ENCODE assay signal across 9 cellular contexts in genomic region chr17:77254961-77255741, GRCh38.
DNase-seq lines count a peak whose midpoint lies in the region; ATAC-seq and TF ChIP-seq lines count a peak whose summit lies in the region.
"Had no signal": no experiment of that assay in that cellular context is flagged by ENCODE, and none has a peak within 500 bp of the region (broad histone marks: within the 10 kb centered on the region; RNA-seq: fewer than 3 reads in every experiment).

No MANE protein-coding gene starts in this region.

- H3K4me1 Mint-ChIP-seq in osteocyte (ENCODE audit: unreplicated experiment), result peaks cover 45% of the 10 kb centered on the region

- ATAC-seq in HG03469 (IDR thresholded peaks at IDR 0.05; ENCODE audit: unreplicated experiment), result no peak

- H3K4me3 Mint-ChIP-seq in osteocyte (ENCODE audit: unreplicated experiment), result peak overlapping the region; percentile 6
- H3K4me3 Mint-ChIP-seq: IgD-negative memory B cell had no signal

- no peaks in the 10 kb centered on the region for H3K36me3 Mint-ChIP-seq in osteocyte (ENCODE audit: unreplicated experiment)
- H3K36me3 Mint-ChIP-seq: IgD-negative memory B cell had no signal

- H3K4me3 ChIP-seq in epithelial cell of esophagus (ENCODE audit: low read length), result no peak overlapping the region

- H3K9me3 Mint-ChIP-seq in osteocyte (ENCODE audit: unreplicated experiment), result no peaks in the 10 kb centered on the region
- H3K9me3 Mint-ChIP-seq: IgD-negative memory B cell had no signal

- TF ChIP-seq CTCF in epithelial cell of esophagus (IDR thresholded peaks at IDR 0.05; ENCODE audit: insufficient read depth, low read depth, low read length, missing control alignments), result no peak
- TF ChIP-seq CTCF in osteocyte (IDR thresholded peaks at IDR 0.05), result no peak

- H3K27me3 Mint-ChIP-seq in osteocyte (ENCODE audit: unreplicated experiment), result no peaks in the 10 kb centered on the region

- peak; percentile 79 for DNase-seq in ELF-1 (ENCODE audit: low read depth, low spot score)
- DNase-seq in NCI-H69 (lab: John Stamatoyannopoulos, UW), result peak; percentile 87
- peak; percentile 98 for DNase-seq in epithelial cell of esophagus (ENCODE audit: low read depth)
- peak; percentile 91 for DNase-seq in osteocyte (ENCODE audit: extremely low spot score, unreplicated experiment)
- no peak for DNase-seq in activated T-cell treated with anti-CD3 and anti-CD28 coated beads, Interleukin-2, amount 50 U/mL, for 1 hour
- no peak for DNase-seq in activated effector memory CD4-positive, alpha-beta T cell treated with Interleukin-2 at 50 U/mL for 16 hours
- no peak for DNase-seq in NCI-H526 treated with DMSO at 0.1 percent for 48 hours (lab: John Stamatoyannopoulos, UW)

- peak overlapping the region; percentile 82 for H3K27ac Mint-ChIP-seq in osteocyte (ENCODE audit: unreplicated experiment)
- H3K27ac Mint-ChIP-seq: IgD-negative memory B cell had no signal

Comparison
In these comparisons a context has a peak if more than half of its experiments do, and no peak if none do; other contexts are left out.
1. DNase-seq: peak in ELF-1 (single experiment), NCI-H69 (single experiment), epithelial cell of esophagus (single experiment) and osteocyte (single experiment); none in activated T-cell treated with anti-CD3 and anti-CD28 coated beads, Interleukin-2, amount 50 U/mL, for 1 hour (single experiment), activated effector memory CD4-positive, alpha-beta T cell treated with Interleukin-2 at 50 U/mL for 16 hours (single experiment) and NCI-H526 treated with DMSO at 0.1 percent for 48 hours (single experiment).